Comparison of ENCODE assay signal across 8 cellular contexts in the genomic region with DNA sequence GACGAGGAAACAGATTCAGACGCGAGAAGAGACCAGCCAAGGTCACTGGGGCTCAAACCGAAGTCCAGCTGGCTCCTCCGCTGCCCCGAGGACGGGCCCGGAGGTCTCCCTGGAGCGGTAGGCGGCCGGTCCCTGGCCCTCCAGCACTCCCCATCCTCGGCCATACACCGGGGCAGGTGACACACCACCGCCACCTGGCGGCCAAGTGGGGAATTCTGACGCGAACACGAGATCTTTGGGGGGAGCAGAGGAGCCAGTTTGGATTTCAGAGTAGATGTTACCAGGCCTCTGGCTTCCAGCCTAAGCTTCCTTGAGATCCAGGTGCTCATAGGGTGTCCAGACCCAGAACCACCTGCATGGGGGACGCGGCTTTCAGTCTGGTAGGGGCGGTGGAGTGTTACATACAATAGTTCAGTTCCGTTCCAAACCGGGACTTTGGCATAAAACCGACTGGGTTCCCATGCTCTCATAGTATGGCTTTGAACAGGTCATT. TPM values are rescaled to one million over a fixed set of nuclear protein-coding genes. Genes with fewer than 3 reads are reported as not detected.
DNase-seq lines count a peak whose midpoint lies in the region; ATAC-seq and TF ChIP-seq lines count a peak whose summit lies in the region.

No MANE protein-coding gene starts in this region.

- H3K4me1 ChIP-seq in DND-41 (ENCODE audit: insufficient read depth, low read length) = 0 out of 2 replicates have a peak, but pooled peaks cover 4% of the 10 kb centered on the region
- peaks cover 0 to 6% (median 0%) of the 10 kb centered on the region in 12 donors for H3K4me1 ChIP-seq in heart left ventricle

- no peaks in the 10 kb centered on the region for H3K36me3 Mint-ChIP-seq in activated naive CD4-positive, alpha-beta T cell treated with anti-CD3 and anti-CD28 coated beads, Interleukin-2, amount 10 ng/mL, durations not matched to agents 7 days and 5 days

- WGBS in heart left ventricle, 4 donors = 14 to 28% (median 15%) methylated on average over 13 to 24 of the region's 24 CpGs

- H3K27me3 Mint-ChIP-seq in activated naive CD4-positive, alpha-beta T cell treated with anti-CD3 and anti-CD28 coated beads, Interleukin-2, amount 10 ng/mL, durations not matched to agents 7 days and 5 days = peaks cover 23% of the 10 kb centered on the region

- CTCF ChIA-PET in activated naive CD4-positive, alpha-beta T cell treated with anti-CD3 and anti-CD28 coated beads, Interleukin-2, amount 10 ng/mL, durations not matched to agents 7 days and 5 days (lab: Charles Lee) = interaction anchor here (0.6 to 1.6 kb wide), 5 partner anchors 10 to 395 kb away, joined by 3 to 8 read pairs (median 5); no protein-coding TSS in a partner anchor

- peak; percentile 75 for DNase-seq in DND-41
- peak; percentile 30 for DNase-seq in LHCN-M2 (ENCODE audit: low read depth)
- peak; percentile 69 for DNase-seq in SKM-1 treated with dmso at 0.1 percent for 144 hours (lab: John Stamatoyannopoulos, UW; ENCODE audit: unreplicated experiment)
- DNase-seq in activated naive CD4-positive, alpha-beta T cell treated with anti-CD3 and anti-CD28 coated beads, Interleukin-2, amount 10 ng/mL, durations not matched to agents 7 days and 5 days = peak; percentile 76
- DNase-seq in heart left ventricle = peak; percentile 31 to 79 (median 53)
- peak; percentile 6 for DNase-seq in renal cortical epithelial cell (ENCODE audit: low read depth)

- H3K9me3 ChIP-seq in DND-41 (ENCODE audit: insufficient read depth, low read length, severe bottlenecking) = no peaks in the 10 kb centered on the region
- H3K9me3 ChIP-seq in heart left ventricle = no peaks in the 10 kb centered on the region

- peaks cover 3% of the 10 kb centered on the region for H3K4me1 Mint-ChIP-seq in activated naive CD4-positive, alpha-beta T cell treated with anti-CD3 and anti-CD28 coated beads, Interleukin-2, amount 10 ng/mL, durations not matched to agents 7 days and 5 days

- H3K27me3 ChIP-seq in DND-41 (ENCODE audit: insufficient read depth, low read length, poor library complexity) = peaks cover 20% of the 10 kb centered on the region
- H3K27me3 ChIP-seq in heart left ventricle = peaks cover 0 to 17% (median 0%) of the 10 kb centered on the region in 9 donors

- no peak overlapping the region for H3K4me3 ChIP-seq in DND-41 (ENCODE audit: low read depth in 1 of 2, low read length in 2 of 2)
- no peak overlapping the region for H3K4me3 ChIP-seq in heart left ventricle

- H3K27ac ChIP-seq in DND-41 (ENCODE audit: low read length) = no peak overlapping the region
- no peak overlapping the region for H3K27ac ChIP-seq in heart left ventricle

- no peaks in the 10 kb centered on the region for H3K79me2 ChIP-seq in DND-41 (ENCODE audit: insufficient read depth, low read length)

- no peak overlapping the region for H3K9ac ChIP-seq in DND-41 (ENCODE audit: low read depth, low read length)

- H3K4me3 Mint-ChIP-seq in activated naive CD4-positive, alpha-beta T cell treated with anti-CD3 and anti-CD28 coated beads, Interleukin-2, amount 10 ng/mL, durations not matched to agents 7 days and 5 days = no peak overlapping the region

- intact Hi-C loops in heart left ventricle (cut with DNase I) = loop anchor here in 8 of 10 donors (2.0 to 10.0 kb wide), 10 partner anchors 204 to 512 kb away; no protein-coding TSS in a partner anchor

- H3K4me2 ChIP-seq in DND-41 (ENCODE audit: insufficient read depth, low read length) = no peak overlapping the region

- no peak for TF ChIP-seq POLR2A in heart left ventricle (IDR thresholded peaks at IDR 0.05)

- no peak overlapping the region; the same call in 1 of the 2 replicates for H2AFZ ChIP-seq in DND-41 (ENCODE audit: low read depth, low read length)

- H3K36me3 ChIP-seq in DND-41 (ENCODE audit: insufficient read depth, low read length) (no peaks in the 10 kb centered on the region), heart left ventricle (no peaks in the 10 kb centered on the region)

- TF ChIP-seq CTCF in DND-41 (IDR thresholded peaks at IDR 0.05; ENCODE audit: borderline replicate concordance, extremely low read depth, low read length, poor library complexity, severe bottlenecking) = peak; percentile 99
- peak; percentile 71 to 90 (median 85) for TF ChIP-seq CTCF in heart left ventricle (IDR thresholded peaks at IDR 0.05)

- no peak overlapping the region for H3K27ac Mint-ChIP-seq in activated naive CD4-positive, alpha-beta T cell treated with anti-CD3 and anti-CD28 coated beads, Interleukin-2, amount 10 ng/mL, durations not matched to agents 7 days and 5 days

- H4K20me1 ChIP-seq in DND-41 (ENCODE audit: insufficient read depth, low read length) = no peaks in the 10 kb centered on the region; the same call in 1 of the 2 replicates

- ATAC-seq in DND-41 (ENCODE audit: insufficient read depth, low read depth) (peak; percentile 93), heart left ventricle (peak in 3 of 4 donors; percentile 69 to 76 (median 72)), GM21825 (IDR thresholded peaks at IDR 0.05; ENCODE audit: unreplicated experiment) (no peak), HG03196 (IDR thresholded peaks at IDR 0.05; ENCODE audit: unreplicated experiment) (no peak)

- no peaks in the 10 kb centered on the region for H3K9me3 Mint-ChIP-seq in activated naive CD4-positive, alpha-beta T cell treated with anti-CD3 and anti-CD28 coated beads, Interleukin-2, amount 10 ng/mL, durations not matched to agents 7 days and 5 days

RNA-seq across cellular contexts. Expression of a gene that starts 16.1 kb away (rescaled TPM):
- not detected in 2 replicates for total RNA-seq in LHCN-M2 (2014; rRNA removed)
- polyA plus RNA-seq in LHCN-M2 (2012) = not detected
- not detected for total RNA-seq in heart left ventricle
- polyA plus RNA-seq in heart left ventricle = under 1 TPM in 1 of 2 donors, not detected in 1; 0.04 TPM
- total RNA-seq in renal cortical epithelial cell = not detected in 2 replicates

Comparison
In these comparisons a context has a peak if more than half of its experiments do, and no peak if none do; other contexts are left out.
1. ATAC-seq: peak in DND-41 (single experiment) and heart left ventricle (3 of 4); none in GM21825 (single experiment) and HG03196 (single experiment).
2. DNase-seq: peak in every context shown above with its lines; median percentile 76 in activated naive CD4-positive, alpha-beta T cell treated with anti-CD3 and anti-CD28 coated beads, Interleukin-2, amount 10 ng/mL, durations not matched to agents 7 days and 5 days; 75 in DND-41; 69 in SKM-1 treated with dmso at 0.1 percent for 144 hours; 53 in heart left ventricle; 30 in LHCN-M2; 6 in renal cortical epithelial cell.